18 cellular contexts compared by ENCODE assay signal in the genomic region with DNA sequence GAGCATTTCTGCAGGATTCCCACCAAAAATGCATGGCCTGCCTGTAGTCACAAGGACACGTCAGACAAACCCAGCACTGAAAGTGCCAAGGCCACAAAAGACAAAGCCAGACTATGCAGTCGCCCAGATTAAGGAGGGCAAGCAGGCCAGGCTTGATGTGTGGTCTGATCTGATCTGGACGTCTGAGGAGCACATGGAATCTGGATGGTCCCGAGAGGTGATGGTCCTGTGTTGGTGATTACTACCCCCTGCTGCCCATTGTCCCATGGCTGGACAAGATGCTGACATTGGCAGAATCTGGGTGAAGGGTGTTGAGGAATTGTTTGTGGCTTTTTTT. TPM values are rescaled to one million over a fixed set of nuclear protein-coding genes. Genes with fewer than 3 reads are reported as not detected.
DNase-seq lines count a peak whose midpoint lies in the region; ATAC-seq and TF ChIP-seq lines count a peak whose summit lies in the region.
"Had no signal": no experiment of that assay in that cellular context is flagged by ENCODE, and none has a peak within 500 bp of the region (broad histone marks: within the 10 kb centered on the region; RNA-seq: fewer than 3 reads in every experiment).

No MANE protein-coding gene starts in this region.

- intact Hi-C loops in prostate gland (cut with DNase I) = no loop called here
- intact Hi-C loops in colonic mucosa (cut with DNase I) = no loop called here

- no peak overlapping the region for H3K4me3 ChIP-seq in prostate gland
- no peak overlapping the region for H3K4me3 ChIP-seq in colonic mucosa
- H3K4me3 ChIP-seq: BLaER1 treated with 17β-estradiol and CSF1 and Interleukin-3, amounts not matched to agents 10 nM and 100 nM; Peyer's patch had no signal

- H3K9ac ChIP-seq in colonic mucosa (ENCODE audit: low read depth in 2 of 2, low read length in 2 of 2) = no peak overlapping the region
- H3K9ac ChIP-seq: BLaER1 treated with 17β-estradiol and CSF1 and Interleukin-3, amounts not matched to agents 10 nM and 100 nM had no signal

- peak; percentile 3 for DNase-seq in activated CD4-positive, alpha-beta T cell treated with anti-CD3 and anti-CD28 coated beads for 1 hour
- no peak for DNase-seq in activated CD4-positive, alpha-beta T cell treated with anti-CD3 and anti-CD28 coated beads for 4 hours
- peak; percentile 1 for DNase-seq in stimulated activated CD4-positive, alpha-beta T cell treated with anti-CD3 and anti-CD28 coated beads, Interleukin-4, amount 100 ng/mL, for 24 hours
- DNase-seq in stimulated activated CD4-positive, alpha-beta T cell treated with anti-CD3 and anti-CD28 coated beads, Interleukin-1b, Interleukin-23, amount 100 ng/mL, for 48 hours = no peak
- DNase-seq in prostate gland (ENCODE audit: low spot score) (peak; percentile 3), colonic mucosa (no peak), hepatic stellate cell (ENCODE audit: low spot score) (no peak)
- DNase-seq: DMS153, EL, H9, NCI-H1417 treated with DMSO at 0.1 percent for 48 hours, NCI-H2029, NCI-H510A, SHP77 treated with DMSO at 0.1 percent for 48 hours had no signal

- no peak for ATAC-seq in HG03342 (IDR thresholded peaks at IDR 0.05; ENCODE audit: unreplicated experiment)

- H3K9me3 ChIP-seq in prostate gland (no peaks in the 10 kb centered on the region), colonic mucosa (no peaks in the 10 kb centered on the region)
- H3K9me3 ChIP-seq: BLaER1 treated with 17β-estradiol and CSF1 and Interleukin-3, amounts not matched to agents 10 nM and 100 nM; Peyer's patch had no signal

- TF ChIP-seq CTCF in prostate gland (IDR thresholded peaks at IDR 0.05) (no peak), colonic mucosa (IDR thresholded peaks at IDR 0.05) (no peak)

- H3K27me3 ChIP-seq in prostate gland (replicated peaks; ENCODE audit: insufficient read depth) (no peaks in the 10 kb centered on the region), colonic mucosa (no peaks in the 10 kb centered on the region)
- H3K27me3 ChIP-seq: BLaER1 treated with 17β-estradiol and CSF1 and Interleukin-3, amounts not matched to agents 10 nM and 100 nM; Peyer's patch had no signal

- no peaks in the 10 kb centered on the region for H3K36me3 ChIP-seq in prostate gland
- no peaks in the 10 kb centered on the region for H3K36me3 ChIP-seq in colonic mucosa

- H3K4me1 ChIP-seq in prostate gland (replicated peaks) = no peaks in the 10 kb centered on the region
- no peaks in the 10 kb centered on the region for H3K4me1 ChIP-seq in colonic mucosa
- H3K4me1 ChIP-seq: Peyer's patch had no signal

- TF ChIP-seq POLR2A in prostate gland (IDR thresholded peaks at IDR 0.05) = no peak

- H3K27ac ChIP-seq in prostate gland = no peak overlapping the region
- H3K27ac ChIP-seq in colonic mucosa = no peak overlapping the region
- H3K27ac ChIP-seq: 22Rv1; BLaER1 treated with 17β-estradiol and CSF1 and Interleukin-3, amounts not matched to agents 10 nM and 100 nM; Peyer's patch had no signal

- 74% methylated on average over 4 of the region's 4 CpGs for WGBS in prostate gland

RNA-seq across cellular contexts. Expression of a gene that starts 17.1 kb away (rescaled TPM):
- 10 to 100 TPM; 25.7 to 63.1 TPM for total RNA-seq in prostate gland
- total RNA-seq in colonic mucosa = 10 to 100 TPM; 14.7 to 20.6 TPM

RNA-seq across cellular contexts. Expression of a gene that starts 58.6 kb away (rescaled TPM):
- 100 to 1,000 TPM in 1 of 2 donors, 10 to 100 TPM in 1; 34.3 to 115 TPM for total RNA-seq in prostate gland
- 10 to 100 TPM; 36.3 to 38.3 TPM for total RNA-seq in colonic mucosa

Comparison
In these comparisons a context has a peak if more than half of its experiments do, and no peak if none do; other contexts are left out.
1. DNase-seq: peak in activated CD4-positive, alpha-beta T cell treated with anti-CD3 and anti-CD28 coated beads for 1 hour (single experiment), stimulated activated CD4-positive, alpha-beta T cell treated with anti-CD3 and anti-CD28 coated beads, Interleukin-4, amount 100 ng/mL, for 24 hours (single experiment) and prostate gland (single experiment); none in activated CD4-positive, alpha-beta T cell treated with anti-CD3 and anti-CD28 coated beads for 4 hours (0 of 2), stimulated activated CD4-positive, alpha-beta T cell treated with anti-CD3 and anti-CD28 coated beads, Interleukin-1b, Interleukin-23, amount 100 ng/mL, for 48 hours (single experiment), colonic mucosa (single experiment) and hepatic stellate cell (single experiment).